Comparison of ENCODE assay signal across 11 cellular contexts in the genomic region with DNA sequence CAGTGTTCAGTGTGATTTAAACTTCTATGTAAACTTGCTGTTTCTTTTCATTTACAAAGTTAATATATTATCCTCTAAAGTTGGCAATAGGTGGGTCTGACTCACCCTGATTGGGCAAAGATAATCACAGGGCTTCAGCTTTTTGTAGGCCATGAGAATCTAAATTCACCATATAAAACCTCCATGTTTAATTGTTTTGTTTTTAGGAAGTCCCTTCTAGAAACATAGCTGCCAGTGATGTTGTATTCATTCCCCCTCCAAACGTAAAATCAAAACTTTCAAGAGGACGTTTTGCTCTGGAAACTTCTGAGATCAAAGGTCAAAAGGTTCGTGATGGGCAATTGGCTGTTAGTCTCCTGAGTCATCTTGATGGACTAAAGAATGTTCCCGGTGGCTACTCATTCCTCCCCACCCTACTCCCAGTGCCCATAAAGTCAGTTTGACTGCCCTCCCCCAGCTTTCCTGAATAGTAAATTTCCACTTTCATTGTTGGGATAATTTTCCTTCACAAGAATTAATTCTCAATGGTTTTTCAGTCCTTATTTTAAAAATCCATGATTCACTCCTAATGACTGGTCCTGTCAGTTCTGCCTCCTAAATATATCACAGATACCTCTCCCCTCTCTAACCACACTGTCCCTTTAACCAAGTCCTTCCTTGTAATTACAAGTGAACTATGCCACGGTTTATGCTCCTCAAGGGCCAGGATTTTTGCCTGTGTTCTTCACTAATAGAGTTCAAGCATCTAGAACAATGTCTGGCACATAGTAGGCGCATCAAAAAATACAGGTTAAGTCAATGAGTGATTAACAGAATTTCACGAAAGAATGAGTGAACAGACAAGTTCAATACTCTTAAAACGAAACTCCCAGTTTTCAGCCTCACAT.
A peak's percentile ranks its signal among the peaks of the same experiment; 100 is the strongest.
DNase-seq lines count a peak whose midpoint lies in the region; ATAC-seq, FAIRE-seq and TF ChIP-seq lines count a peak whose summit lies in the region.
"Had no signal": no experiment of that assay in that cellular context is flagged by ENCODE, and none has a peak within 500 bp of the region (broad histone marks: within the 10 kb centered on the region; RNA-seq: fewer than 3 reads in every experiment).

No MANE protein-coding gene starts in this region.

- POLR2A ChIA-PET in A549 (lab: Yijun Ruan, JAX): interaction anchor here (0.6 to 1.2 kb wide), 4 partner anchors 11 to 225 kb away, joined by 3 to 7 read pairs (median 4); partner anchors contain the start of gene VRK2

- H3K4me2 ChIP-seq in A549: peak overlapping the region; percentile 88

- TF ChIP-seq RAD21 in A549 (conservative IDR thresholded peaks at IDR 0.05 in 1 of 2, IDR thresholded peaks at IDR 0.05 in 1 of 2): peak; percentile 3 to 25; a peak in 4 of 5 replicates

- peak; percentile 67 to 96 for DNase-seq in A549 (ENCODE audit: low read depth in 1 of 2, low spot score in 1 of 2)
- peak; percentile 56 for DNase-seq in H4 (ENCODE audit: low spot score)
- peak; percentile 36 for DNase-seq in T1000 (lab: John Stamatoyannopoulos, UW)
- peak; percentile 15 for DNase-seq in iPS-NIHi7 (ENCODE audit: extremely low spot score)
- DNase-seq in NCI-H2196 (lab: John Stamatoyannopoulos, UW; ENCODE audit: unreplicated experiment): no peak
- DNase-seq in middle frontal gyrus (ENCODE audit: extremely low spot score, low spot score): no peak
- no peak for DNase-seq in activated naive CD4-positive, alpha-beta T cell treated with anti-CD3 and anti-CD28 coated beads, Interleukin-2, amount 10 ng/mL, durations not matched to agents 7 days and 5 days
- DNase-seq: activated gamma-delta T cell; stimulated activated CD4-positive, alpha-beta T cell treated with anti-CD3 and anti-CD28 coated beads, Interleukin-4, amount 100 ng/mL, for 4 hours; WERI-Rb-1 had no signal

- H3K9me3 Mint-ChIP-seq in activated naive CD4-positive, alpha-beta T cell treated with anti-CD3 and anti-CD28 coated beads, Interleukin-2, amount 10 ng/mL, durations not matched to agents 7 days and 5 days: no peaks in the 10 kb centered on the region

- no peak for TF ChIP-seq CTCF in A549 (IDR thresholded peaks at IDR 0.05)

- no peaks in the 10 kb centered on the region for H3K4me1 Mint-ChIP-seq in activated naive CD4-positive, alpha-beta T cell treated with anti-CD3 and anti-CD28 coated beads, Interleukin-2, amount 10 ng/mL, durations not matched to agents 7 days and 5 days

- ATAC-seq in A549 (peak; percentile 92 to 93), HG02798 (IDR thresholded peaks at IDR 0.05; ENCODE audit: poor library complexity, unreplicated experiment) (no peak)

- peak; percentile 98 for FAIRE-seq in A549 (lab: Jason Lieb, UNC)

- no peak overlapping the region for H3K4me3 Mint-ChIP-seq in activated naive CD4-positive, alpha-beta T cell treated with anti-CD3 and anti-CD28 coated beads, Interleukin-2, amount 10 ng/mL, durations not matched to agents 7 days and 5 days

- H3K27ac Mint-ChIP-seq in activated naive CD4-positive, alpha-beta T cell treated with anti-CD3 and anti-CD28 coated beads, Interleukin-2, amount 10 ng/mL, durations not matched to agents 7 days and 5 days: no peak overlapping the region

- H3K4me1 ChIP-seq in A549: peaks cover 72% of the 10 kb centered on the region

- no peaks in the 10 kb centered on the region for H3K9me3 ChIP-seq in A549

- H3K36me3 Mint-ChIP-seq in activated naive CD4-positive, alpha-beta T cell treated with anti-CD3 and anti-CD28 coated beads, Interleukin-2, amount 10 ng/mL, durations not matched to agents 7 days and 5 days: no peaks in the 10 kb centered on the region

- H3K27me3 Mint-ChIP-seq in activated naive CD4-positive, alpha-beta T cell treated with anti-CD3 and anti-CD28 coated beads, Interleukin-2, amount 10 ng/mL, durations not matched to agents 7 days and 5 days: no peaks in the 10 kb centered on the region

- H3K27ac ChIP-seq in A549: peak overlapping the region; percentile 92 to 93
- H3K27ac ChIP-seq: WERI-Rb-1 had no signal

- 1% methylated on average over 8 of the region's 8 CpGs for WGBS in A549 (ENCODE audit: missing lambda C conversion rate)

- peak; percentile 46 to 74; a peak in 3 of 5 replicates for TF ChIP-seq EP300 in A549 (IDR thresholded peaks at IDR 0.05)

- H3K4me3 ChIP-seq in A549: peak overlapping the region; percentile 39

- CTCF ChIA-PET in A549 (lab: Yijun Ruan, JAX): interaction anchor here (0.7 to 1.7 kb wide), 5 partner anchors 10 to 161 kb away, joined by 3 to 5 read pairs (median 3); no protein-coding TSS in a partner anchor
- CTCF ChIA-PET in activated naive CD4-positive, alpha-beta T cell treated with anti-CD3 and anti-CD28 coated beads, Interleukin-2, amount 10 ng/mL, durations not matched to agents 7 days and 5 days (lab: Charles Lee): no interaction called here

- no peak for TF ChIP-seq POLR2A in A549 (IDR thresholded peaks at IDR 0.05; ENCODE audit: low read length)

TF ChIP-seq in A549, 52 proteins besides CTCF, POLR2A, EP300 and RAD21 (continues in another document):
- peak; percentile 70; the same call in 1 of the 3 replicates for TF ChIP-seq BCL3 (IDR thresholded peaks at IDR 0.05)
- no peak for TF ChIP-seq FOXS1 (CRISPR knock-in tag; IDR thresholded peaks at IDR 0.05)
- TF ChIP-seq RARB (CRISPR knock-in tag; IDR thresholded peaks at IDR 0.05): peak; percentile 12; the same call in 1 of the 2 replicates
- no peak for TF ChIP-seq SMC3 (IDR thresholded peaks at IDR 0.05)
- no peak for TF ChIP-seq TFCP2L1 (CRISPR knock-in tag; IDR thresholded peaks at IDR 0.05)
- TF ChIP-seq TP53 (CRISPR knock-in tag; IDR thresholded peaks at IDR 0.05): no peak
- no peak for TF ChIP-seq RNF2 (IDR thresholded peaks at IDR 0.05; ENCODE audit: borderline replicate concordance, low read depth)
- TF ChIP-seq E2F6 (IDR thresholded peaks at IDR 0.05; ENCODE audit: borderline replicate concordance, low read depth): 0 out of 2 replicates have a peak, but pooled peaks have one; percentile 29
- TF ChIP-seq, protein P1, sequence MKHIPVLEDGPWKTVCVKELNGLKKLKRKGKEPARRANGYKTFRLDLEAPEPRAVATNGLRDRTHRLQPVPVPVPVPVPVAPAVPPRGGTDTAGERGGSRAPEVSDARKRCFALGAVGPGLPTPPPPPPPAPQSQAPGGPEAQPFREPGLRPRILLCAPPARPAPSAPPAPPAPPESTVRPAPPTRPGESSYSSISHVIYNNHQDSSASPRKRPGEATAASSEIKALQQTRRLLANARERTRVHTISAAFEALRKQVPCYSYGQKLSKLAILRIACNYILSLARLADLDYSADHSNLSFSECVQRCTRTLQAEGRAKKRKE (CRISPR knock-in tag; IDR thresholded peaks at IDR 0.05; ENCODE audit: low read depth): no peak
- TF ChIP-seq HEYL (CRISPR knock-in tag; IDR thresholded peaks at IDR 0.05): no peak
- no peak for TF ChIP-seq MAZ (IDR thresholded peaks at IDR 0.05; ENCODE audit: borderline replicate concordance, low read depth, low read length)
- peak; percentile 93 for TF ChIP-seq GATA3 (IDR thresholded peaks at IDR 0.05; ENCODE audit: borderline replicate concordance)
- no peak for TF ChIP-seq BHLHE40 (IDR thresholded peaks at IDR 0.05; ENCODE audit: low read depth, low read length)
- TF ChIP-seq NR3C1 (IDR thresholded peaks at IDR 0.05): no peak
- TF ChIP-seq, protein P2, sequence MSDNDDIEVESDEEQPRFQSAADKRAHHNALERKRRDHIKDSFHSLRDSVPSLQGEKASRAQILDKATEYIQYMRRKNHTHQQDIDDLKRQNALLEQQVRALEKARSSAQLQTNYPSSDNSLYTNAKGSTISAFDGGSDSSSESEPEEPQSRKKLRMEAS (IDR thresholded peaks at IDR 0.05): no peak; the same call in 1 of the 2 replicates
- no peak for TF ChIP-seq MAFK (IDR thresholded peaks at IDR 0.05; ENCODE audit: partially characterized antibody)
- no peak for TF ChIP-seq HDAC2 (IDR thresholded peaks at IDR 0.05)
- no peak for TF ChIP-seq ZNF302 (CRISPR knock-in tag; IDR thresholded peaks at IDR 0.05)
- no peak for TF ChIP-seq ZFP36 (IDR thresholded peaks at IDR 0.05; ENCODE audit: borderline replicate concordance, partially characterized antibody)
- TF ChIP-seq KDM1A (IDR thresholded peaks at IDR 0.05; ENCODE audit: low read depth): no peak
- peak in 1 of 2 experiments; percentile 87; a peak in 4 of 5 replicates for TF ChIP-seq JUN (IDR thresholded peaks at IDR 0.05)
- no peak for TF ChIP-seq KDM5A (IDR thresholded peaks at IDR 0.05)
- no peak for TF ChIP-seq CHD2 (IDR thresholded peaks at IDR 0.05; ENCODE audit: low read length, partially characterized antibody)
- no peak for TF ChIP-seq USF2 (IDR thresholded peaks at IDR 0.05)
- TF ChIP-seq CEBPB (IDR thresholded peaks at IDR 0.05): peak; percentile 63 to 85
- no peak for TF ChIP-seq EHMT2 (IDR thresholded peaks at IDR 0.05; ENCODE audit: low read depth)
- peak; percentile 85 for TF ChIP-seq FOSL2 (IDR thresholded peaks at IDR 0.05)
- TF ChIP-seq FOSL2 (CRISPR knock-in tag; IDR thresholded peaks at IDR 0.05): peak; percentile 88
- no peak for TF ChIP-seq RCOR1 (IDR thresholded peaks at IDR 0.05; ENCODE audit: low read depth, low read length)
- TF ChIP-seq ZC3H11A (IDR thresholded peaks at IDR 0.05): no peak

Comparison
In these comparisons a context has a peak if more than half of its experiments do, and no peak if none do; other contexts are left out.
1. DNase-seq: peak in A549 (2 of 2), H4 (single experiment), T1000 (single experiment) and iPS-NIHi7 (single experiment); none in NCI-H2196 (single experiment), middle frontal gyrus (single experiment) and activated naive CD4-positive, alpha-beta T cell treated with anti-CD3 and anti-CD28 coated beads, Interleukin-2, amount 10 ng/mL, durations not matched to agents 7 days and 5 days (single experiment).